ENCODE assay signal across 27 cellular contexts in the genomic region with DNA sequence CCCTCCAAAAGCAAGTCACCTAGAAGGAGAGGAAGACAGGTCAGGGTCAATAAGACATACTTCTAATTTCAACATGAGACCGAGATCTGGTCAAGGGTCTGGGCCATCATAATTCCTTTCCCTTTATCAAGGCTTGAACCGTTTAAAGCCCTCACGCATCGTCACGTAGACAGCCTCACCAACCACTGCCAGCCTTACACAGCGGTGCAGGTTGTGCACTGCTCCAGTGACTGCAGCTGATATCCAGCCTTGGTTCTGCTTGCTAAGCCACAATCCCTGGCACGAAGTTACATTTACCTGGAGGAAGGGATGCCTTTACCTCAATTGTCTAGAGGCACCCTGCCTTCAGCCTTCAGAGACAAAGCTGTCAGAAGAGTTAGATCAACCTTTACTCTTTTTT.
"Had no signal": no experiment of that assay in that cellular context is flagged by ENCODE, and none has a peak within 500 bp of the region (broad histone marks: within the 10 kb centered on the region; RNA-seq: fewer than 3 reads in every experiment).

No MANE protein-coding gene starts in this region.

- H3K4me3 ChIP-seq: Peyer's patch, SJSA1 had no signal

- DNase-seq: activated CD4-positive, alpha-beta T cell treated with anti-CD3 and anti-CD28 coated beads for 48 hours; activated CD4-positive, alpha-beta T cell treated with anti-CD3 and anti-CD28 coated beads, Interleukin-2, amount 50 U/mL, for 48 hours; activated CD8-positive, alpha-beta memory T cell treated with anti-CD3 and anti-CD28 coated beads, Interleukin-2, amount 10 ng/mL, durations not matched to agents 7 days and 5 days; activated effector memory CD4-positive, alpha-beta T cell treated with Interleukin-2 at 50 U/mL for 16 hours; activated naive CD4-positive, alpha-beta T cell; activated naive CD8-positive, alpha-beta T cell treated with anti-CD3 and anti-CD28 coated beads, Interleukin-2, amount 50 U/mL, for 24 hours; activated T-cell treated with anti-CD3 and anti-CD28 coated beads, Interleukin-2, amount 50 U/mL, for 24 hours; amniotic stem cell; brain microvascular endothelial cell; KG1; NCI-H1048; NCI-H1417; NCI-H1930; NCI-H345; NCI-H510A; NCI-H526 treated with DMSO at 0.1 percent for 48 hours; NCI-H82; NK-92 treated with Interleukin-12 subunit alpha and Interleukin-12 subunit beta, amount 100 ng/mL, for 24 hours; OCI-M1; Peyer's patch; Right ventricle myocardium superior; SW 1271 had no signal

- H3K36me3 ChIP-seq: brain microvascular endothelial cell, SJSA1 had no signal

- H3K27me3 ChIP-seq: Peyer's patch had no signal

- ATAC-seq: activated CD4-positive, CD25-positive, alpha-beta regulatory T cell treated with anti-CD3 and anti-CD28 coated beads, Interleukin-2, amount 50 U/mL, for 24 hours; activated CD8-positive, alpha-beta memory T cell treated with anti-CD3 and anti-CD28 coated beads, Interleukin-2, amount 10 ng/mL, durations not matched to agents 7 days and 5 days; activated naive CD4-positive, alpha-beta T cell treated with anti-CD3 and anti-CD28 coated beads, Interleukin-2, amount 50 U/mL, for 72 hours; activated naive CD8-positive, alpha-beta T cell treated with anti-CD3 and anti-CD28 coated beads, Interleukin-2, amount 50 U/mL, for 24 hours; SK-N-SH treated with all-trans-retinoic acid at 6 μM for 48 hours had no signal

- H3K4me1 ChIP-seq: Peyer's patch, SJSA1 had no signal

- H3K9me3 ChIP-seq: Peyer's patch had no signal

- H3K27ac ChIP-seq: brain microvascular endothelial cell, RWPE1, SJSA1 had no signal
